1 cellular context compared by ENCODE assay signal in genomic region chr14:50875359-50876090, GRCh38.
TF ChIP-seq lines count a peak whose summit lies in the region.

No MANE protein-coding gene starts in this region.

TF ChIP-seq in GM12878, 131 proteins besides CTCF, POLR2A, EP300 and RAD21 (continued from another document and continues in another):
- TF ChIP-seq ZBTB4 (CRISPR knock-in tag; IDR thresholded peaks at IDR 0.05) (no peak), NRF1 (conservative IDR thresholded peaks at IDR 0.05; ENCODE audit: low read depth, low read length) (no peak), NR2F1 (conservative IDR thresholded peaks at IDR 0.05) (peak; percentile 97), IKZF2 (IDR thresholded peaks at IDR 0.05) (peak; percentile 81 to 82; a peak in 3 of 4 replicates), CBX5 (IDR thresholded peaks at IDR 0.05; ENCODE audit: low read depth) (0 out of 2 replicates have a peak, but pooled peaks have one; percentile 65), RB1 (IDR thresholded peaks at IDR 0.05; ENCODE audit: borderline replicate concordance) (no peak), SMAD5 (IDR thresholded peaks at IDR 0.05; ENCODE audit: low read depth) (no peak), SPI1 (IDR thresholded peaks at IDR 0.05; ENCODE audit: borderline replicate concordance, insufficient read depth, low read depth, low read length) (peak; percentile 20; the same call in 1 of the 2 replicates), ZNF274 (IDR thresholded peaks at IDR 0.05; ENCODE audit: insufficient read depth, insufficient read length) (no peak), ZZZ3 (IDR thresholded peaks at IDR 0.05; ENCODE audit: control insufficient read depth, insufficient read length, low read depth) (no peak), NFYA (IDR thresholded peaks at IDR 0.05; ENCODE audit: borderline replicate concordance, low read depth, low read length) (no peak), LARP7 (IDR thresholded peaks at IDR 0.05) (no peak), RFX5 (IDR thresholded peaks at IDR 0.05; ENCODE audit: low read depth, low read length) (no peak), EGR1 (IDR thresholded peaks at IDR 0.05; ENCODE audit: borderline replicate concordance in 1 of 2, low read depth in 2 of 2, low read length in 2 of 2) (no peak), E2F8 (IDR thresholded peaks at IDR 0.05; ENCODE audit: low read depth, partially characterized antibody) (no peak), ASH2L (IDR thresholded peaks at IDR 0.05; ENCODE audit: borderline replicate concordance, low read depth) (no peak), STAT3 (IDR thresholded peaks at IDR 0.05; ENCODE audit: low read depth, low read length) (no peak), PKNOX1 (IDR thresholded peaks at IDR 0.05) (peak; percentile 44; the same call in 1 of the 2 replicates), SREBF2 (IDR thresholded peaks at IDR 0.05; ENCODE audit: low read length) (no peak), CHD1 (IDR thresholded peaks at IDR 0.05; ENCODE audit: low read depth, low read length) (no peak), SKIL (IDR thresholded peaks at IDR 0.05; ENCODE audit: low read depth, poor library complexity, severe bottlenecking) (peak; percentile 49), YY1 (IDR thresholded peaks at IDR 0.05; ENCODE audit: low read depth, low read length) (no peak), SRF (IDR thresholded peaks at IDR 0.05; ENCODE audit: low read depth in 2 of 2, low read length in 2 of 2) (peak; percentile 20 to 88; a peak in 3 of 4 replicates), SMC3 (IDR thresholded peaks at IDR 0.05; ENCODE audit: borderline replicate concordance, low read length) (no peak), ATF3 (IDR thresholded peaks at IDR 0.05; ENCODE audit: borderline replicate concordance, extremely low read depth, low read depth, low read length) (no peak), TCF7 (IDR thresholded peaks at IDR 0.05; ENCODE audit: borderline replicate concordance) (peak; percentile 100), PML (IDR thresholded peaks at IDR 0.05; ENCODE audit: low read length) (peak; percentile 42; the same call in 1 of the 2 replicates), YBX1 (IDR thresholded peaks at IDR 0.05) (no peak), IKZF1 (conservative IDR thresholded peaks at IDR 0.05) (peak; percentile 79), NFXL1 (IDR thresholded peaks at IDR 0.05; ENCODE audit: borderline replicate concordance) (no peak), SIX5 (IDR thresholded peaks at IDR 0.05; ENCODE audit: low read depth, low read length, severe bottlenecking) (no peak), WRNIP1 (IDR thresholded peaks at IDR 0.05; ENCODE audit: borderline replicate concordance, low read depth, low read length) (no peak), HDAC6 (IDR thresholded peaks at IDR 0.05; ENCODE audit: unreplicated experiment) (no peak), REST (IDR thresholded peaks at IDR 0.05; ENCODE audit: low read depth, low read length) (no peak), STAT1 (conservative IDR thresholded peaks at IDR 0.05) (no peak), ETV6 (conservative IDR thresholded peaks at IDR 0.05 in 1 of 2, IDR thresholded peaks at IDR 0.05 in 1 of 2; ENCODE audit: borderline replicate concordance in 1 of 2, low read depth in 1 of 2) (0 out of 4 replicates have a peak, but pooled peaks of 1 of the 2 experiments have one; percentile 31), PRDM15 (CRISPR knock-in tag; IDR thresholded peaks at IDR 0.05) (no peak), BHLHE40 (IDR thresholded peaks at IDR 0.05; ENCODE audit: borderline replicate concordance in 1 of 2, low read depth in 2 of 2, low read length in 1 of 2) (peak; percentile 73 to 82), HCFC1 (IDR thresholded peaks at IDR 0.05; ENCODE audit: low read length) (no peak), EZH2 (IDR thresholded peaks at IDR 0.05; ENCODE audit: borderline replicate concordance, control insufficient read depth, low read depth, low read length) (no peak), NFIC (IDR thresholded peaks at IDR 0.05; ENCODE audit: low read depth, low read length) (peak; percentile 86), RAD51 (IDR thresholded peaks at IDR 0.05) (no peak), DPF2 (IDR thresholded peaks at IDR 0.05) (peak; percentile 81), ZSCAN29 (IDR thresholded peaks at IDR 0.05) (no peak), BMI1 (IDR thresholded peaks at IDR 0.05; ENCODE audit: borderline replicate concordance) (no peak), SIN3A (IDR thresholded peaks at IDR 0.05; ENCODE audit: low read depth, low read length) (no peak), CHD4 (IDR thresholded peaks at IDR 0.05) (no peak), FOXM1 (IDR thresholded peaks at IDR 0.05; ENCODE audit: low read depth, low read length) (peak; percentile 92), RELB (IDR thresholded peaks at IDR 0.05; ENCODE audit: low read depth) (no peak), PAX8 (IDR thresholded peaks at IDR 0.05) (no peak)
